In genomic region chr1:26111530-26112406, GRCh38 we compare ENCODE assay signal across 1 cellular context.
TF ChIP-seq lines count a peak whose summit lies in the region.

PDIK1L (plus strand) TSS chr1:26111824; CDS start chr1:26114309, 2,485 bp downstream.

TF ChIP-seq in HEK293, 187 proteins besides CTCF, POLR2A, EP300 and RAD21 (continued from another document and continues in another):
- TF ChIP-seq ZNF280D (tag by site-specific recombination; IDR thresholded peaks at IDR 0.05) (0 out of 2 replicates have a peak, but pooled peaks have one; percentile 36), ZSCAN4 (tag by site-specific recombination; IDR thresholded peaks at IDR 0.05) (0 out of 2 replicates have a peak, but pooled peaks have one; percentile 32), ZFP37 (tag by site-specific recombination; IDR thresholded peaks at IDR 0.05) (0 out of 2 replicates have a peak, but pooled peaks have one; percentile 78), KLF1 (tag by site-specific recombination; IDR thresholded peaks at IDR 0.05) (peak; percentile 36; the same call in 1 of the 2 replicates), ZNF138 (tag by site-specific recombination; IDR thresholded peaks at IDR 0.05; ENCODE audit: borderline replicate concordance) (no peak), GFI1B (tag by site-specific recombination; IDR thresholded peaks at IDR 0.05) (0 out of 2 replicates have a peak, but pooled peaks have one; percentile 13), PRDM10 (tag by site-specific recombination; IDR thresholded peaks at IDR 0.05) (peak; percentile 67; the same call in 1 of the 2 replicates), ZNF114 (tag by site-specific recombination; IDR thresholded peaks at IDR 0.05) (no peak), ZNF324 (tag by site-specific recombination; IDR thresholded peaks at IDR 0.05) (peak; percentile 59), ZNF544 (tag by site-specific recombination; IDR thresholded peaks at IDR 0.05) (no peak), ZNF518A (tag by site-specific recombination; conservative IDR thresholded peaks at IDR 0.05; ENCODE audit: low read depth) (no peak), OSR2 (tag by site-specific recombination; IDR thresholded peaks at IDR 0.05) (no peak; the same call in 1 of the 2 replicates), ZNF24 (tag by site-specific recombination; IDR thresholded peaks at IDR 0.05) (peak; percentile 72; the same call in 1 of the 2 replicates), ZNF223 (tag by site-specific recombination; IDR thresholded peaks at IDR 0.05) (no peak), SCRT1 (tag by site-specific recombination; IDR thresholded peaks at IDR 0.05; ENCODE audit: borderline replicate concordance) (no peak), ZBTB20 (tag by site-specific recombination; IDR thresholded peaks at IDR 0.05) (peak; percentile 88), YY1 (tag by site-specific recombination; IDR thresholded peaks at IDR 0.05) (peak; percentile 94), ZNF639 (tag by site-specific recombination; IDR thresholded peaks at IDR 0.05) (peak; percentile 61; the same call in 1 of the 2 replicates), ZNF513 (tag by site-specific recombination; IDR thresholded peaks at IDR 0.05) (no peak), ZNF629 (tag by site-specific recombination; IDR thresholded peaks at IDR 0.05) (peak; percentile 57), ZNF398 (tag by site-specific recombination; IDR thresholded peaks at IDR 0.05) (peak; percentile 20), ZNF747 (tag by site-specific recombination; IDR thresholded peaks at IDR 0.05) (no peak), INSM2 (tag by site-specific recombination; IDR thresholded peaks at IDR 0.05) (no peak), ZNF600 (tag by site-specific recombination; IDR thresholded peaks at IDR 0.05) (peak; percentile 77), REST (tag by site-specific recombination; IDR thresholded peaks at IDR 0.05) (peak; percentile 37; the same call in 1 of the 2 replicates), PRDM1 (tag by site-specific recombination; IDR thresholded peaks at IDR 0.05) (no peak)
